Comparison of ENCODE assay signal across 15 cellular contexts in genomic region chr2:190765386-190766173, GRCh38.
DNase-seq lines count a peak whose midpoint lies in the region; ATAC-seq, FAIRE-seq and TF ChIP-seq lines count a peak whose summit lies in the region.
"Had no signal": no experiment of that assay in that cellular context is flagged by ENCODE, and none has a peak within 500 bp of the region (broad histone marks: within the 10 kb centered on the region; RNA-seq: fewer than 3 reads in every experiment).

No MANE protein-coding gene starts in this region.

- no peaks in the 10 kb centered on the region for H3K9me3 ChIP-seq in small intestine (ENCODE audit: control insufficient read depth, low read depth)
- H3K9me3 ChIP-seq in esophagus squamous epithelium, result no peaks in the 10 kb centered on the region
- H3K9me3 ChIP-seq: ovary, tibial nerve had no signal

- H3K4me3 Mint-ChIP-seq in activated naive CD4-positive, alpha-beta T cell treated with anti-CD3 and anti-CD28 coated beads for 36 hours, result no peak overlapping the region
- H3K4me3 Mint-ChIP-seq in activated naive CD4-positive, alpha-beta T cell treated with anti-CD3 and anti-CD28 coated beads, Interleukin-2, amount 10 ng/mL, durations not matched to agents 7 days and 5 days, result no peak overlapping the region

- H3K27me3 ChIP-seq in small intestine (ENCODE audit: control insufficient read depth in 2 of 2, insufficient read depth in 2 of 2, low read length in 2 of 2), result no peaks in the 10 kb centered on the region
- H3K27me3 ChIP-seq in esophagus squamous epithelium, result no peaks in the 10 kb centered on the region
- H3K27me3 ChIP-seq: BLaER1 treated with 17β-estradiol and CSF1 and Interleukin-3, amounts not matched to agents 10 nM and 100 nM; ovary; tibial nerve had no signal

- WGBS in small intestine, 3 donors, result 73 to 79% (median 75%) methylated on average over 7 of the region's 7 CpGs
- 62 to 67% methylated on average over 7 of the region's 7 CpGs for WGBS in esophagus squamous epithelium, 2 donors

- peak; percentile 22 for DNase-seq in activated naive CD4-positive, alpha-beta T cell treated with anti-CD3 and anti-CD28 coated beads for 36 hours
- no peak for DNase-seq in activated naive CD4-positive, alpha-beta T cell treated with anti-CD3 and anti-CD28 coated beads, Interleukin-2, amount 10 ng/mL, durations not matched to agents 7 days and 5 days
- peak; percentile 91 for DNase-seq in RPMI7951 (ENCODE audit: low read depth)
- DNase-seq in fibroblast of pulmonary artery (ENCODE audit: low read depth), result peak; percentile 64
- DNase-seq in small intestine, result peak; percentile 26
- DNase-seq in esophagus squamous epithelium (lab: John Stamatoyannopoulos, UW), result no peak
- DNase-seq in activated gamma-delta T cell (lab: John Stamatoyannopoulos, UW), result no peak
- DNase-seq: activated gamma-delta T cell treated with Interleukin-2 at 50 U/mL for 16 hours, NCI-H2029, ovary had no signal

- H3K36me3 ChIP-seq in small intestine (ENCODE audit: control insufficient read depth in 2 of 2, insufficient read depth in 2 of 2, low read length in 2 of 2) (no peaks in the 10 kb centered on the region), esophagus squamous epithelium (no peaks in the 10 kb centered on the region)
- H3K36me3 ChIP-seq: BLaER1 treated with 17β-estradiol and CSF1 and Interleukin-3, amounts not matched to agents 10 nM and 100 nM; ovary; tibial nerve had no signal

- H3K4me1 ChIP-seq in small intestine (ENCODE audit: control insufficient read depth in 2 of 2, insufficient read depth in 1 of 2, low read depth in 1 of 2, low read length in 1 of 2) (no peaks in the 10 kb centered on the region), esophagus squamous epithelium (peaks cover 0 to 38% (median 2%) of the 10 kb centered on the region in 3 donors)
- H3K4me1 ChIP-seq: tibial nerve had no signal

- ATAC-seq in GM19324 (IDR thresholded peaks at IDR 0.05; ENCODE audit: low FRiP score, unreplicated experiment), result no peak

- peaks cover 44% of the 10 kb centered on the region for H3K4me1 Mint-ChIP-seq in activated naive CD4-positive, alpha-beta T cell treated with anti-CD3 and anti-CD28 coated beads for 36 hours (ENCODE audit: low read depth)
- H3K4me1 Mint-ChIP-seq in activated naive CD4-positive, alpha-beta T cell treated with anti-CD3 and anti-CD28 coated beads, Interleukin-2, amount 10 ng/mL, durations not matched to agents 7 days and 5 days, result no peaks in the 10 kb centered on the region

- no peak for TF ChIP-seq POLR2A in esophagus squamous epithelium (IDR thresholded peaks at IDR 0.05)

- CTCF ChIA-PET in activated naive CD4-positive, alpha-beta T cell treated with anti-CD3 and anti-CD28 coated beads for 36 hours (lab: Charles Lee), result interaction anchor here (0.9 to 2.8 kb wide), 2 partner anchors 15 to 131 kb away, joined by 4 to 10 read pairs; no protein-coding TSS in a partner anchor
- CTCF ChIA-PET in activated naive CD4-positive, alpha-beta T cell treated with anti-CD3 and anti-CD28 coated beads, Interleukin-2, amount 10 ng/mL, durations not matched to agents 7 days and 5 days (lab: Charles Lee), result interaction anchor here (0.9 to 1.5 kb wide), 2 partner anchors 16 to 18 kb away, joined by 3 to 5 read pairs; no protein-coding TSS in a partner anchor

- no peaks in the 10 kb centered on the region for H3K9me3 Mint-ChIP-seq in activated naive CD4-positive, alpha-beta T cell treated with anti-CD3 and anti-CD28 coated beads for 36 hours
- no peaks in the 10 kb centered on the region for H3K9me3 Mint-ChIP-seq in activated naive CD4-positive, alpha-beta T cell treated with anti-CD3 and anti-CD28 coated beads, Interleukin-2, amount 10 ng/mL, durations not matched to agents 7 days and 5 days

- H3K4me3 ChIP-seq in fibroblast of pulmonary artery (replicated peaks; ENCODE audit: low read depth, low read length) (no peak overlapping the region), small intestine (ENCODE audit: low read depth in 1 of 2, low read length in 2 of 2) (no peak overlapping the region), esophagus squamous epithelium (no peak overlapping the region)
- H3K4me3 ChIP-seq: BLaER1 treated with 17β-estradiol and CSF1 and Interleukin-3, amounts not matched to agents 10 nM and 100 nM; ovary; tibial nerve had no signal

- intact Hi-C loops in activated naive CD4-positive, alpha-beta T cell treated with anti-CD3 and anti-CD28 coated beads for 36 hours (cut with micrococcal nuclease), result no loop called here
- intact Hi-C loops in esophagus squamous epithelium (cut with DNase I), result no loop called here

- no peaks in the 10 kb centered on the region for H3K36me3 Mint-ChIP-seq in activated naive CD4-positive, alpha-beta T cell treated with anti-CD3 and anti-CD28 coated beads for 36 hours (ENCODE audit: low read depth)
- H3K36me3 Mint-ChIP-seq in activated naive CD4-positive, alpha-beta T cell treated with anti-CD3 and anti-CD28 coated beads, Interleukin-2, amount 10 ng/mL, durations not matched to agents 7 days and 5 days, result no peaks in the 10 kb centered on the region

- no peak overlapping the region for H3K27ac ChIP-seq in small intestine (ENCODE audit: low read depth in 1 of 2, low read length in 1 of 2)
- peak overlapping the region in 2 of 4 donors; percentile 7 to 65 for H3K27ac ChIP-seq in esophagus squamous epithelium
- H3K27ac ChIP-seq: BLaER1 treated with 17β-estradiol and CSF1 and Interleukin-3, amounts not matched to agents 10 nM and 100 nM; ovary; tibial nerve; VCaP had no signal

- no peak for TF ChIP-seq CTCF in fibroblast of pulmonary artery (IDR thresholded peaks at IDR 0.05; ENCODE audit: low read length, missing control alignments)
- no peak for TF ChIP-seq CTCF in esophagus squamous epithelium (IDR thresholded peaks at IDR 0.05)

- H3K27ac Mint-ChIP-seq in activated naive CD4-positive, alpha-beta T cell treated with anti-CD3 and anti-CD28 coated beads for 36 hours, result no peak overlapping the region
- H3K27ac Mint-ChIP-seq in activated naive CD4-positive, alpha-beta T cell treated with anti-CD3 and anti-CD28 coated beads, Interleukin-2, amount 10 ng/mL, durations not matched to agents 7 days and 5 days, result no peak overlapping the region

- H3K27me3 Mint-ChIP-seq in activated naive CD4-positive, alpha-beta T cell treated with anti-CD3 and anti-CD28 coated beads for 36 hours (ENCODE audit: low read depth), result no peaks in the 10 kb centered on the region
- no peaks in the 10 kb centered on the region for H3K27me3 Mint-ChIP-seq in activated naive CD4-positive, alpha-beta T cell treated with anti-CD3 and anti-CD28 coated beads, Interleukin-2, amount 10 ng/mL, durations not matched to agents 7 days and 5 days

- no peak for FAIRE-seq in small intestine (lab: Jason Lieb, UNC)
- FAIRE-seq: islet of Langerhans had no signal

Comparison
In these comparisons a context has a peak if more than half of its experiments do, and no peak if none do; other contexts are left out.
1. DNase-seq: peak in activated naive CD4-positive, alpha-beta T cell treated with anti-CD3 and anti-CD28 coated beads for 36 hours (single experiment), RPMI7951 (single experiment), fibroblast of pulmonary artery (single experiment) and small intestine (single experiment); none in activated naive CD4-positive, alpha-beta T cell treated with anti-CD3 and anti-CD28 coated beads, Interleukin-2, amount 10 ng/mL, durations not matched to agents 7 days and 5 days (single experiment), esophagus squamous epithelium (single experiment) and activated gamma-delta T cell (single experiment).